Comparison of ENCODE assay signal across 29 cellular contexts in genomic region chr14:69900603-69901002, GRCh38. TPM values are rescaled to one million over a fixed set of nuclear protein-coding genes. Genes with fewer than 3 reads are reported as not detected.
"Had no signal": no experiment of that assay in that cellular context is flagged by ENCODE, and none has a peak within 500 bp of the region (broad histone marks: within the 10 kb centered on the region; RNA-seq: fewer than 3 reads in every experiment).

No MANE protein-coding gene starts in this region.

- H3K9me3 Mint-ChIP-seq: activated T-helper 1 cell treated with anti-CD3 and anti-CD28 coated beads, Interleukin-12 subunit alpha, Interleukin-12 subunit beta, Interleukin-2, Interleukin-4 antibody, amounts not matched to agents 30 ng/mL and 10 ng/mL and 1 ng/mL, durations not matched to agents 14 hours and 24 hours and 36 hours had no signal

- H3K9me3 ChIP-seq: SJCRH30, SK-N-SH had no signal

- H3K4me3 ChIP-seq: cardiac muscle cell, Peyer's patch, SJCRH30 had no signal

- FAIRE-seq: astrocyte had no signal

- H3K36me3 ChIP-seq: cardiac muscle cell, Peyer's patch, SJCRH30 had no signal

- H3K4me1 ChIP-seq: Peyer's patch, SJCRH30 had no signal

- ATAC-seq: activated CD8-positive, alpha-beta memory T cell treated with anti-CD3 and anti-CD28 coated beads, Interleukin-2, amount 10 ng/mL, durations not matched to agents 7 days and 5 days had no signal

- H3K36me3 Mint-ChIP-seq: activated CD8-positive, alpha-beta memory T cell treated with anti-CD3 and anti-CD28 coated beads, Interleukin-2, amount 10 ng/mL, durations not matched to agents 7 days and 5 days had no signal

- H3K27me3 ChIP-seq: cardiac muscle cell, Peyer's patch, SJCRH30 had no signal

- DNase-seq: activated CD4-positive, alpha-beta T cell treated with anti-CD3 and anti-CD28 coated beads for 4 hours; activated CD4-positive, alpha-beta T cell treated with anti-CD3 and anti-CD28 coated beads, Interleukin-2, amount 50 U/mL, for 4 hours; activated CD8-positive, alpha-beta memory T cell treated with anti-CD3 and anti-CD28 coated beads, Interleukin-2, amount 10 ng/mL, durations not matched to agents 7 days and 5 days; activated effector memory CD4-positive, alpha-beta T cell treated with Interleukin-2 at 50 U/mL for 16 hours; activated naive CD4-positive, alpha-beta T cell; activated T-cell treated with anti-CD3 and anti-CD28 coated beads, Interleukin-2, amount 50 U/mL, for 24 hours; amygdala; MM.1S; NCI-H1105; NCI-H1436 treated with DMSO at 0.1 percent for 48 hours; NCI-H1930; NCI-H2171; NCI-H2227 treated with DMSO at 0.1 percent for 48 hours; NCI-H446 treated with DMSO at 0.1 percent for 48 hours; NCI-H526; NCI-H82; Peyer's patch; Right ventricle myocardium superior; SJCRH30; SK-N-SH; T-helper 1 cell had no signal

- H3K9ac ChIP-seq: SK-N-SH had no signal

- H3K4me2 ChIP-seq: SK-N-SH had no signal

- H3K4me3 Mint-ChIP-seq: activated CD8-positive, alpha-beta memory T cell treated with anti-CD3 and anti-CD28 coated beads, Interleukin-2, amount 10 ng/mL, durations not matched to agents 7 days and 5 days; activated naive CD4-positive, alpha-beta T cell treated with anti-CD3 and anti-CD28 coated beads, Interleukin-2, amount 50 U/mL, for 24 hours; activated T-cell treated with anti-CD3 and anti-CD28 coated beads, Interleukin-2, amount 50 U/mL, for 24 hours; activated T-helper 1 cell treated with anti-CD3 and anti-CD28 coated beads, Interleukin-12 subunit alpha, Interleukin-12 subunit beta, Interleukin-2, Interleukin-4 antibody, amounts not matched to agents 30 ng/mL and 10 ng/mL and 1 ng/mL, durations not matched to agents 14 hours and 24 hours and 36 hours; brain had no signal

- H3K27ac Mint-ChIP-seq: activated CD8-positive, alpha-beta memory T cell treated with anti-CD3 and anti-CD28 coated beads, Interleukin-2, amount 10 ng/mL, durations not matched to agents 7 days and 5 days; activated naive CD4-positive, alpha-beta T cell treated with anti-CD3 and anti-CD28 coated beads, Interleukin-2, amount 50 U/mL, for 24 hours; activated T-cell treated with anti-CD3 and anti-CD28 coated beads, Interleukin-2, amount 50 U/mL, for 24 hours; activated T-helper 1 cell treated with anti-CD3 and anti-CD28 coated beads, Interleukin-12 subunit alpha, Interleukin-12 subunit beta, Interleukin-2, Interleukin-4 antibody, amounts not matched to agents 30 ng/mL and 10 ng/mL and 1 ng/mL, durations not matched to agents 14 hours and 24 hours and 36 hours had no signal

- H3K27ac ChIP-seq: cardiac muscle cell, Peyer's patch, RWPE1, SJCRH30, VCaP had no signal

- H3K4me1 Mint-ChIP-seq: activated naive CD4-positive, alpha-beta T cell treated with anti-CD3 and anti-CD28 coated beads, Interleukin-2, amount 50 U/mL, for 24 hours had no signal

RNA-seq across cellular contexts. Expression of gene SMOC1, which starts 21.4 kb away (rescaled TPM):
- total RNA-seq: activated CD8-positive, alpha-beta memory T cell treated with anti-CD3 and anti-CD28 coated beads, Interleukin-2, amount 10 ng/mL, durations not matched to agents 7 days and 5 days; activated T-helper 1 cell treated with anti-CD3 and anti-CD28 coated beads, Interleukin-12 subunit alpha, Interleukin-12 subunit beta, Interleukin-2, Interleukin-4 antibody, amounts not matched to agents 30 ng/mL and 10 ng/mL and 1 ng/mL, durations not matched to agents 14 hours and 24 hours and 36 hours; T-helper 2 cell treated with Interferon-gamma antibody and Interleukin-4, amounts not matched to agents 100 ng/mL and 5 ng/mL, for 36 hours had no signal
- polyA plus RNA-seq: SK-N-SH had no signal
